ENCODE assay signal across 15 cellular contexts in the genomic region with DNA sequence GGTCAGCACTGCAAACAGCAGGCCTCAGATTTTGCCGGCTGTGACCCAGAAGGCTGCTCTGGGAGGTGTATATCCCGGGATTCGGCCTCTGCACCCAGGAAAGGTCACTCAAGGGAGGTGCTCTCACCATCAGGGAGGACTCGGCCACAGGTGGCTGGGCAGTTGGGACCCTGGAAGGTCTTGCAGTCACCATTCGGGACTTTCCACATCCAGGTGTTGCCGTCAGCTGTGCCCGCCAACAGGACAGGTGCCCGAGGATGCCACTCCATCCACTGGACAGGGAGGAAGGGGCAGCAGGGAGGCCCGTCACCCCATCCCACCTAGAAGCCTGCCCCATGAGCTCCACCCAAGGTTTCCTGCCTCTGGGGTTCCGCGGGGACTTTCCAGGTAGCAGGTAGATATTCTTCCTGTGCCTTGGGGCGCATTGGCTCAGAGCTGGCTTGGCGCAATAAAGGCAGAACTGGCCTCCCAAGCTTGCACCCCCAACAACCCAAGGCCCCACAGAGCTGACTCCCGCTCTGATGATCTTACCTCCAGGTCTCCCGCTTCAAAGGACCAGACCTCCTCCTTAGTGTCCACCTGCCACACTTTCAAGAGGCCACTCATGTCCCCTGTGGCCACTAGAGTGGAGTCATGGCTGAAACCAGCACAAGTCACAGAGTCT. TPM values are rescaled to one million over a fixed set of nuclear protein-coding genes. Genes with fewer than 3 reads are reported as not detected.
A peak's percentile ranks its signal among the peaks of the same experiment; 100 is the strongest.
DNase-seq lines count a peak whose midpoint lies in the region; ATAC-seq lines count a peak whose summit lies in the region.
"Had no signal": no experiment of that assay in that cellular context is flagged by ENCODE, and none has a peak within 500 bp of the region (broad histone marks: within the 10 kb centered on the region; RNA-seq: fewer than 3 reads in every experiment).

No MANE protein-coding gene starts in this region.

- H3K4me3 ChIP-seq in naive thymus-derived CD4-positive, alpha-beta T cell (ENCODE audit: low read length) = no peak overlapping the region
- H3K4me3 ChIP-seq: HAP-1, SJCRH30 had no signal

- intact Hi-C loops in Right ventricle myocardium superior (cut with DNase I) = loop anchor here (5.0 kb wide), 1 partner anchor 79 kb away; no protein-coding TSS in a partner anchor
- intact Hi-C loops in Right ventricle myocardium inferior (cut with DNase I) = no loop called here
- intact Hi-C loops in activated T-helper 1 cell treated with anti-CD3 and anti-CD28 coated beads, Interleukin-12 subunit alpha, Interleukin-12 subunit beta, Interleukin-2, Interleukin-4 antibody, amounts not matched to agents 30 ng/mL and 10 ng/mL and 1 ng/mL, durations not matched to agents 14 hours and 24 hours and 36 hours (cut with micrococcal nuclease) = no loop called here
- intact Hi-C loops in naive thymus-derived CD4-positive, alpha-beta T cell (cut with micrococcal nuclease) = no loop called here

- H3K9me3 Mint-ChIP-seq in activated T-helper 1 cell treated with anti-CD3 and anti-CD28 coated beads, Interleukin-12 subunit alpha, Interleukin-12 subunit beta, Interleukin-2, Interleukin-4 antibody, amounts not matched to agents 30 ng/mL and 10 ng/mL and 1 ng/mL, durations not matched to agents 14 hours and 24 hours and 36 hours = no peaks in the 10 kb centered on the region
- H3K9me3 Mint-ChIP-seq in naive thymus-derived CD4-positive, alpha-beta T cell = peaks cover 0 to 4% (median 0%) of the 10 kb centered on the region in 11 donors
- H3K9me3 Mint-ChIP-seq: CD4-positive, alpha-beta memory T cell had no signal

- H3K4me1 ChIP-seq in naive thymus-derived CD4-positive, alpha-beta T cell (ENCODE audit: control insufficient read depth in 2 of 2, insufficient read depth in 2 of 2, low read length in 2 of 2) = peaks cover 13 to 14% of the 10 kb centered on the region in 2 donors

- no peak overlapping the region for H3K27ac ChIP-seq in naive thymus-derived CD4-positive, alpha-beta T cell (ENCODE audit: low read depth, low read length)
- H3K27ac ChIP-seq: SJCRH30 had no signal

- no peaks in the 10 kb centered on the region for H3K27me3 ChIP-seq in naive thymus-derived CD4-positive, alpha-beta T cell (ENCODE audit: control insufficient read depth in 2 of 2, insufficient read depth in 2 of 2, low read length in 2 of 2)
- H3K27me3 ChIP-seq: SJCRH30 had no signal

- no peak overlapping the region for H3K4me3 Mint-ChIP-seq in activated T-helper 1 cell treated with anti-CD3 and anti-CD28 coated beads, Interleukin-12 subunit alpha, Interleukin-12 subunit beta, Interleukin-2, Interleukin-4 antibody, amounts not matched to agents 30 ng/mL and 10 ng/mL and 1 ng/mL, durations not matched to agents 14 hours and 24 hours and 36 hours
- peak overlapping the region in 1 of 10 donors; percentile 53 for H3K4me3 Mint-ChIP-seq in naive thymus-derived CD4-positive, alpha-beta T cell

- ATAC-seq in Right ventricle myocardium superior (ENCODE audit: poor library complexity) (no peak), Right ventricle myocardium inferior (no peak), GM21381 (IDR thresholded peaks at IDR 0.05; ENCODE audit: unreplicated experiment) (no peak), GM19351 (IDR thresholded peaks at IDR 0.05; ENCODE audit: unreplicated experiment) (no peak)
- ATAC-seq in naive thymus-derived CD4-positive, alpha-beta T cell = no peak

- peak overlapping the region; percentile 34 for H3K27ac Mint-ChIP-seq in activated T-helper 1 cell treated with anti-CD3 and anti-CD28 coated beads, Interleukin-12 subunit alpha, Interleukin-12 subunit beta, Interleukin-2, Interleukin-4 antibody, amounts not matched to agents 30 ng/mL and 10 ng/mL and 1 ng/mL, durations not matched to agents 14 hours and 24 hours and 36 hours
- H3K27ac Mint-ChIP-seq in naive thymus-derived CD4-positive, alpha-beta T cell = peak overlapping the region in 5 of 9 donors; percentile 19 to 68 (median 61)
- H3K27ac Mint-ChIP-seq: B cell had no signal

- peaks cover 1% of the 10 kb centered on the region for H3K27me3 Mint-ChIP-seq in activated T-helper 1 cell treated with anti-CD3 and anti-CD28 coated beads, Interleukin-12 subunit alpha, Interleukin-12 subunit beta, Interleukin-2, Interleukin-4 antibody, amounts not matched to agents 30 ng/mL and 10 ng/mL and 1 ng/mL, durations not matched to agents 14 hours and 24 hours and 36 hours (ENCODE audit: insufficient read depth)
- no peaks in the 10 kb centered on the region for H3K27me3 Mint-ChIP-seq in naive thymus-derived CD4-positive, alpha-beta T cell
- H3K27me3 Mint-ChIP-seq: B cell; CD4-positive, alpha-beta memory T cell had no signal

- H3K4me1 Mint-ChIP-seq in activated T-helper 1 cell treated with anti-CD3 and anti-CD28 coated beads, Interleukin-12 subunit alpha, Interleukin-12 subunit beta, Interleukin-2, Interleukin-4 antibody, amounts not matched to agents 30 ng/mL and 10 ng/mL and 1 ng/mL, durations not matched to agents 14 hours and 24 hours and 36 hours (ENCODE audit: low read depth) = peaks cover 30% of the 10 kb centered on the region
- peaks cover 22 to 43% (median 39%) of the 10 kb centered on the region in 7 donors for H3K4me1 Mint-ChIP-seq in naive thymus-derived CD4-positive, alpha-beta T cell

- peaks cover 25% of the 10 kb centered on the region for H3K36me3 Mint-ChIP-seq in activated T-helper 1 cell treated with anti-CD3 and anti-CD28 coated beads, Interleukin-12 subunit alpha, Interleukin-12 subunit beta, Interleukin-2, Interleukin-4 antibody, amounts not matched to agents 30 ng/mL and 10 ng/mL and 1 ng/mL, durations not matched to agents 14 hours and 24 hours and 36 hours (ENCODE audit: low read depth)
- peaks cover 4 to 23% (median 14%) of the 10 kb centered on the region in 5 donors for H3K36me3 Mint-ChIP-seq in naive thymus-derived CD4-positive, alpha-beta T cell

- POLR2A ChIA-PET in naive thymus-derived CD4-positive, alpha-beta T cell (lab: Charles Lee) = interaction anchor here (1.0 kb wide), 1 partner anchor 50 kb away, joined by 4 read pairs; the partner anchor contains the start of gene ARPC2

- DNase-seq in Right ventricle myocardium superior (peak; percentile 37), Right ventricle myocardium inferior (ENCODE audit: missing footprints) (no peak), midbrain (lab: John Stamatoyannopoulos, UW) (no peak)
- DNase-seq in activated T-helper 1 cell treated with anti-CD3 and anti-CD28 coated beads, Interleukin-12 subunit alpha, Interleukin-12 subunit beta, Interleukin-2, Interleukin-4 antibody, amounts not matched to agents 30 ng/mL and 10 ng/mL and 1 ng/mL, durations not matched to agents 14 hours and 24 hours and 36 hours (ENCODE audit: low spot score) = no peak
- DNase-seq in naive thymus-derived CD4-positive, alpha-beta T cell = no peak
- DNase-seq: CD4-positive, alpha-beta memory T cell; NCI-H1436; NCI-H2081; NCI-H524; SJCRH30 had no signal

- H3K36me3 ChIP-seq in naive thymus-derived CD4-positive, alpha-beta T cell (ENCODE audit: control insufficient read depth in 2 of 3, insufficient read depth in 3 of 3, low read length in 3 of 3) = peaks cover 0 to 61% (median 0%) of the 10 kb centered on the region in 3 experiments

- H3K9me3 ChIP-seq in naive thymus-derived CD4-positive, alpha-beta T cell (ENCODE audit: control insufficient read depth in 2 of 3, low read length in 3 of 3) = no peaks in the 10 kb centered on the region
- H3K9me3 ChIP-seq: HAP-1, SJCRH30 had no signal

- CTCF ChIA-PET in naive thymus-derived CD4-positive, alpha-beta T cell (lab: Charles Lee) = interaction anchor here (0.7 kb wide), 1 partner anchor 196 kb away, joined by 3 read pairs; no protein-coding TSS in a partner anchor

RNA-seq across cellular contexts. Expression of gene AAMP, which starts 3.5 kb away (rescaled TPM):
- total RNA-seq in Right ventricle myocardium superior = 48.4 TPM
- 50.6 TPM for total RNA-seq in Right ventricle myocardium inferior
- total RNA-seq in activated T-helper 1 cell treated with anti-CD3 and anti-CD28 coated beads, Interleukin-12 subunit alpha, Interleukin-12 subunit beta, Interleukin-2, Interleukin-4 antibody, amounts not matched to agents 30 ng/mL and 10 ng/mL and 1 ng/mL, durations not matched to agents 14 hours and 24 hours and 36 hours = 88.0 and 90.2 TPM in 2 replicates
- 10 to 100 TPM; 54.1 to 67.0 (median 61.2) TPM for total RNA-seq in naive thymus-derived CD4-positive, alpha-beta T cell
- polyA plus RNA-seq in naive thymus-derived CD4-positive, alpha-beta T cell = 100 to 1,000 TPM in 1 of 2 donors, 10 to 100 TPM in 1; 98.6 to 108 TPM

RNA-seq across cellular contexts. Expression of gene PNKD, which starts 3.9 kb away (rescaled TPM):
- total RNA-seq in Right ventricle myocardium superior (72.9 TPM), Right ventricle myocardium inferior (67.0 TPM)
- total RNA-seq in activated T-helper 1 cell treated with anti-CD3 and anti-CD28 coated beads, Interleukin-12 subunit alpha, Interleukin-12 subunit beta, Interleukin-2, Interleukin-4 antibody, amounts not matched to agents 30 ng/mL and 10 ng/mL and 1 ng/mL, durations not matched to agents 14 hours and 24 hours and 36 hours = 18.6 and 20.3 TPM in 2 replicates
- 10 to 100 TPM; 18.5 to 38.4 (median 25.2) TPM for total RNA-seq in naive thymus-derived CD4-positive, alpha-beta T cell
- 100 to 1,000 TPM in 1 of 2 donors, 10 to 100 TPM in 1; 92.2 to 108 TPM for polyA plus RNA-seq in naive thymus-derived CD4-positive, alpha-beta T cell

RNA-seq across cellular contexts. Expression of gene GPBAR1, which starts 5.6 kb away (rescaled TPM):
- 1.8 TPM for total RNA-seq in Right ventricle myocardium superior
- total RNA-seq in Right ventricle myocardium inferior = 2.0 TPM
- total RNA-seq in activated T-helper 1 cell treated with anti-CD3 and anti-CD28 coated beads, Interleukin-12 subunit alpha, Interleukin-12 subunit beta, Interleukin-2, Interleukin-4 antibody, amounts not matched to agents 30 ng/mL and 10 ng/mL and 1 ng/mL, durations not matched to agents 14 hours and 24 hours and 36 hours = 0.54 and 0.78 TPM in 2 replicates
- total RNA-seq in naive thymus-derived CD4-positive, alpha-beta T cell = 10 to 100 TPM in 1 of 5 experiments, 1 to 10 TPM in 3, under 1 TPM in 1; 0.80 to 12.9 (median 1.9) TPM
- under 1 TPM; 0.15 to 0.27 TPM for polyA plus RNA-seq in naive thymus-derived CD4-positive, alpha-beta T cell
- total RNA-seq: Daoy had no signal

RNA-seq across cellular contexts. Expression of gene TMBIM1, which starts 25.9 kb away (rescaled TPM):
- total RNA-seq in Right ventricle myocardium superior = 117 TPM
- 138 TPM for total RNA-seq in Right ventricle myocardium inferior
- 66.2 and 70.5 TPM in 2 replicates for total RNA-seq in activated T-helper 1 cell treated with anti-CD3 and anti-CD28 coated beads, Interleukin-12 subunit alpha, Interleukin-12 subunit beta, Interleukin-2, Interleukin-4 antibody, amounts not matched to agents 30 ng/mL and 10 ng/mL and 1 ng/mL, durations not matched to agents 14 hours and 24 hours and 36 hours
- 100 to 1,000 TPM in 2 of 5 experiments, 10 to 100 TPM in 3; 51.7 to 112 (median 83.8) TPM for total RNA-seq in naive thymus-derived CD4-positive, alpha-beta T cell
- 100 to 1,000 TPM in 1 of 2 donors, 10 to 100 TPM in 1; 92.4 to 115 TPM for polyA plus RNA-seq in naive thymus-derived CD4-positive, alpha-beta T cell

RNA-seq across cellular contexts. Expression of gene ARPC2, which starts 49.5 kb away (rescaled TPM):
- total RNA-seq in Right ventricle myocardium superior (123 TPM), Right ventricle myocardium inferior (142 TPM)
- 507 and 509 TPM in 2 replicates for total RNA-seq in activated T-helper 1 cell treated with anti-CD3 and anti-CD28 coated beads, Interleukin-12 subunit alpha, Interleukin-12 subunit beta, Interleukin-2, Interleukin-4 antibody, amounts not matched to agents 30 ng/mL and 10 ng/mL and 1 ng/mL, durations not matched to agents 14 hours and 24 hours and 36 hours
- total RNA-seq in naive thymus-derived CD4-positive, alpha-beta T cell = 100 to 1,000 TPM; 330 to 694 (median 368) TPM
- polyA plus RNA-seq in naive thymus-derived CD4-positive, alpha-beta T cell = 100 to 1,000 TPM; 628 to 638 TPM
